Comparison of ENCODE assay signal across 16 cellular contexts in the genomic region with DNA sequence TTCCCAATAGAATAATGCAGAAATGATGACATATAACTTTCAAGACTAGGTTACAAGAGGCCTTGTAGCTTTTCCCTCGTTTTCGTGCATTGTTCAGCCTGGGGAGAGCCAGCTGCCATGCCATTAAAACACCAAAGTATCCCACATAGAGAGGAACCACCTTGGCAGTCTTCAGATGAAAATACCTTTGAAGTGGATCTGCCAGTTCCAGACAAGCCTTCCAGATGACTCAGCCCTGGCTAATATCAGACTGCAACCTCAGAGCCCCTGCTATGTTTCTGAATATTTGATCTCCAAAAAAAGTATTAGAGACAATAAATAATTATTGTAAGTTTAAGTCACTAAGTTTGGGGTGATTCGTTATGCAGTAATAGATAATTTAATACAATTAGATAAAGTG.
DNase-seq lines count a peak whose midpoint lies in the region; ATAC-seq and TF ChIP-seq lines count a peak whose summit lies in the region.
"Had no signal": no experiment of that assay in that cellular context is flagged by ENCODE, and none has a peak within 500 bp of the region (broad histone marks: within the 10 kb centered on the region; RNA-seq: fewer than 3 reads in every experiment).

No MANE protein-coding gene starts in this region.

- no peaks in the 10 kb centered on the region for H3K4me1 ChIP-seq in mesendoderm (ENCODE audit: control insufficient read depth, low read depth, low read length)
- H3K4me1 ChIP-seq: BLaER1 treated with 17β-estradiol and CSF1 and Interleukin-3, amounts not matched to agents 10 nM and 100 nM; lower lobe of right lung had no signal

- no peak overlapping the region for H3K23ac ChIP-seq in mesendoderm (ENCODE audit: low read length)

- no peak for TF ChIP-seq CTCF in MCF 10A (IDR thresholded peaks at IDR 0.05; ENCODE audit: unreplicated experiment)

- H3K4me1 Mint-ChIP-seq in MCF 10A (ENCODE audit: insufficient read depth, unreplicated experiment), result no peaks in the 10 kb centered on the region
- H3K4me1 Mint-ChIP-seq: nephron, T-cell, WTC11 had no signal

- H3K27ac ChIP-seq in mesendoderm (ENCODE audit: low read depth, low read length), result no peak overlapping the region
- H3K27ac ChIP-seq: BLaER1 treated with 17β-estradiol and CSF1 and Interleukin-3, amounts not matched to agents 10 nM and 100 nM; lower lobe of right lung; PC-9 had no signal

- H3K79me2 ChIP-seq in mesendoderm (ENCODE audit: control insufficient read depth, insufficient read depth, low read length), result no peaks in the 10 kb centered on the region

- H3K36me3 ChIP-seq in MG63 (no peaks in the 10 kb centered on the region), mesendoderm (ENCODE audit: control insufficient read depth, insufficient read depth, low read length) (no peaks in the 10 kb centered on the region)
- H3K36me3 ChIP-seq: BLaER1 treated with 17β-estradiol and CSF1 and Interleukin-3, amounts not matched to agents 10 nM and 100 nM; lower lobe of right lung had no signal

- no peak overlapping the region for H3K4ac ChIP-seq in mesendoderm (ENCODE audit: low read depth, low read length)

- no peak overlapping the region for H3K56ac ChIP-seq in mesendoderm (ENCODE audit: low read length)

- no peak overlapping the region for H3K9ac ChIP-seq in mesendoderm (ENCODE audit: low read length)
- H3K9ac ChIP-seq: BLaER1 treated with 17β-estradiol and CSF1 and Interleukin-3, amounts not matched to agents 10 nM and 100 nM had no signal

- H2AK5ac ChIP-seq in mesendoderm (ENCODE audit: low read length), result no peak overlapping the region

- H4K5ac ChIP-seq in mesendoderm (ENCODE audit: low read length), result no peak overlapping the region

- no peak overlapping the region for H3K4me2 ChIP-seq in mesendoderm (ENCODE audit: low read length)
- H3K4me2 ChIP-seq: BLaER1 treated with 17β-estradiol and CSF1 and Interleukin-3, amounts not matched to agents 10 nM and 100 nM; PC-9 had no signal

- no peak overlapping the region for H3K18ac ChIP-seq in mesendoderm (ENCODE audit: low read length)

- POLR2A ChIA-PET in MCF 10A (lab: Yijun Ruan, JAX), result no interaction called here

- BruUV-seq in MCF 10A (replicated peaks; lab: Mats Ljungman, UMichigan), result no TSS peak

- H3K4me3 ChIP-seq in MG63 (no peak overlapping the region), mesendoderm (ENCODE audit: low read length) (no peak overlapping the region)
- H3K4me3 ChIP-seq: BLaER1 treated with 17β-estradiol and CSF1 and Interleukin-3, amounts not matched to agents 10 nM and 100 nM; lower lobe of right lung; PC-9 had no signal

- ATAC-seq in HG03439 (IDR thresholded peaks at IDR 0.05; ENCODE audit: unreplicated experiment), result no peak
- ATAC-seq: lower lobe of right lung, T-cell, WTC11 had no signal

- peak; percentile 26 for DNase-seq in DMS53 treated with DMSO at 0.1 percent for 48 hours (lab: John Stamatoyannopoulos, UW; ENCODE audit: unreplicated experiment)
- DNase-seq in MG63, result peak; percentile 40
- DNase-seq in MCF 10A (ENCODE audit: unreplicated experiment), result peak; percentile 47
- DNase-seq in mesendoderm, result peak; percentile 23
- no peak for DNase-seq in NCI-H2171 treated with DMSO at 0.1 percent for 48 hours (lab: John Stamatoyannopoulos, UW)
- DNase-seq in stimulated activated CD4-positive, alpha-beta T cell treated with anti-CD3 and anti-CD28 coated beads, Interleukin-4, amount 100 ng/mL, for 4 hours, result no peak
- DNase-seq: activated naive CD4-positive, alpha-beta T cell; hippocampal formation; lower lobe of right lung; NCI-H1694 treated with DMSO at 0.1 percent for 48 hours; T-cell had no signal

- H3K9me3 ChIP-seq in MG63, result no peaks in the 10 kb centered on the region
- H3K9me3 ChIP-seq: BLaER1 treated with 17β-estradiol and CSF1 and Interleukin-3, amounts not matched to agents 10 nM and 100 nM; lower lobe of right lung had no signal

- H4K8ac ChIP-seq in mesendoderm (ENCODE audit: low read depth, low read length), result no peak overlapping the region

- intact Hi-C loops in MCF 10A (cut with micrococcal nuclease), result no loop called here

- H2BK5ac ChIP-seq in mesendoderm (ENCODE audit: low read length), result no peak overlapping the region

- no peaks in the 10 kb centered on the region for H3K9me3 Mint-ChIP-seq in MCF 10A (ENCODE audit: unreplicated experiment)
- H3K9me3 Mint-ChIP-seq: nephron, T-cell had no signal

- H2BK120ac ChIP-seq in mesendoderm (ENCODE audit: low read depth, low read length), result no peak overlapping the region

- no peak overlapping the region for H3K4me3 Mint-ChIP-seq in MCF 10A (ENCODE audit: unreplicated experiment)
- H3K4me3 Mint-ChIP-seq: nephron, T-cell, WTC11 had no signal

- no peaks in the 10 kb centered on the region for H3K27me3 Mint-ChIP-seq in MCF 10A (ENCODE audit: insufficient read depth, unreplicated experiment)
- H3K27me3 Mint-ChIP-seq: T-cell had no signal

- no peak overlapping the region for H3K27ac Mint-ChIP-seq in MCF 10A (ENCODE audit: low read depth, unreplicated experiment)
- H3K27ac Mint-ChIP-seq: nephron, T-cell, WTC11 had no signal

- no peaks in the 10 kb centered on the region for H3K36me3 Mint-ChIP-seq in MCF 10A (ENCODE audit: insufficient read depth, unreplicated experiment)
- H3K36me3 Mint-ChIP-seq: T-cell, WTC11 had no signal

- no peak overlapping the region for H2BK15ac ChIP-seq in mesendoderm (replicated peaks; ENCODE audit: low read depth)

- H3K79me1 ChIP-seq in mesendoderm (ENCODE audit: low read length), result no peaks in the 10 kb centered on the region

- CTCF ChIA-PET in MCF 10A (lab: Yijun Ruan, JAX), result interaction anchor here (0.6 kb wide), 1 partner anchor 581 kb away, joined by 4 read pairs; no protein-coding TSS in a partner anchor

- no CpG with 5 or more reads among the region's 3 CpGs for WGBS in mesendoderm (ENCODE audit: extremely low coverage, insufficient coverage, low lambda C conversion rate)

- H3K27me3 ChIP-seq in MG63, result no peaks in the 10 kb centered on the region
- H3K27me3 ChIP-seq in mesendoderm (ENCODE audit: insufficient read depth, low read length, poor library complexity), result no peaks in the 10 kb centered on the region
- H3K27me3 ChIP-seq: BLaER1 treated with 17β-estradiol and CSF1 and Interleukin-3, amounts not matched to agents 10 nM and 100 nM had no signal

Comparison
In these comparisons a context has a peak if more than half of its experiments do, and no peak if none do; other contexts are left out.
1. DNase-seq: peak in DMS53 treated with DMSO at 0.1 percent for 48 hours (single experiment), MG63 (single experiment), MCF 10A (single experiment) and mesendoderm (single experiment); none in NCI-H2171 treated with DMSO at 0.1 percent for 48 hours (single experiment) and stimulated activated CD4-positive, alpha-beta T cell treated with anti-CD3 and anti-CD28 coated beads, Interleukin-4, amount 100 ng/mL, for 4 hours (0 of 2).